Comparison of ENCODE assay signal across 1 cellular context in the genomic region with DNA sequence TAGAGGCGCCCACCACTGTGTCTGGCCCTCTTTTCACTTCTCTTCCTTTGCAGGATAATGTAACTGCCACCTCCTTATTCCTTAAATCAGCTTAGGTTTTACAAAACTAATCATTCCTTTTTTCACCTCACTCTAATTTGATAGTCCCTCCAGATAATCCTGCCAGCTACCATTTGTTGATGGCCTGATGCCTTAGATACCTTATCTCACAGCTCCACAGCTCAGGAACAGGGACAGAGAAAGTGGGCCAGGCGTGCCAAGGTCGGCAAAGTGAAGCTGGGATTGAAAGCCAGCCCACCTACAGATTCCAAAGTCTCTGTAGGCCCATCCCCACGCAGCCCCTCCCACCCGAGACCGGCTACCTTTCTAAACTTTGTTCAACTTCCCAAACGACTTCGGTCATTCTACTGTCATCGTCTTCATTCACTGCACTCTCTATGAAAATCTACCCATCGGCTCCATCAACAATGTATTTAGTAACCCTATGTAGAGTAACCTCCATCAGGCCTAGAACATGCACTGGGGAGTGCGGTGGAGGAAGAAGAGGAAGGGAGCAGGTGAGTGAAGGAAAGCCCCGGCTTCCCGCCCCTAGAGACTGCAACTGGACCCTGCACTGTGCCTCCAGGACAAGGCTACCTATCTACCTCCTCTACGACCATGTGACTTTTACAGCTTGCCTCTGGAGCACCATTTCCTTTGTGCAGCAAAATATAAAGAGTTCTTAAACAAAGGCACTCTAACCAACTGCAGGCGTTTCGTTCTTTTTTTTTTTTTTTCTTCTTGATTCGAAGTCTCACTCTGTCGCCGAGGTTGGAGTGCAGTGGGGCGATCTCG.
TF ChIP-seq lines count a peak whose summit lies in the region.

No MANE protein-coding gene starts in this region.

TF ChIP-seq in H1, 55 proteins besides CTCF, POLR2A, EP300 and RAD21 (continued from another document):
- TF ChIP-seq, protein P1, sequence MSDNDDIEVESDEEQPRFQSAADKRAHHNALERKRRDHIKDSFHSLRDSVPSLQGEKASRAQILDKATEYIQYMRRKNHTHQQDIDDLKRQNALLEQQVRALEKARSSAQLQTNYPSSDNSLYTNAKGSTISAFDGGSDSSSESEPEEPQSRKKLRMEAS (IDR thresholded peaks at IDR 0.05): peak; percentile 42
- TF ChIP-seq SIN3A (conservative IDR thresholded peaks at IDR 0.05 in 1 of 2, IDR thresholded peaks at IDR 0.05 in 1 of 2; ENCODE audit: low read depth in 1 of 2, low read length in 2 of 2): 0 out of 4 replicates have a peak, but pooled peaks of 1 of the 2 experiments have one; percentile 33
- TF ChIP-seq HDAC6 (IDR thresholded peaks at IDR 0.05; ENCODE audit: low read depth, low read length): no peak
- peak; percentile 43; the same call in 1 of the 2 replicates for TF ChIP-seq TAF1 (IDR thresholded peaks at IDR 0.05; ENCODE audit: low read depth, low read length)
- no peak for TF ChIP-seq SP1 (IDR thresholded peaks at IDR 0.05; ENCODE audit: low read depth, low read length)
- TF ChIP-seq KDM4A (IDR thresholded peaks at IDR 0.05; ENCODE audit: low read depth, low read length, severe bottlenecking): no peak
- TF ChIP-seq BRCA1 (IDR thresholded peaks at IDR 0.05; ENCODE audit: low read depth, low read length): no peak
- no peak for TF ChIP-seq JUN (IDR thresholded peaks at IDR 0.05; ENCODE audit: low read depth, low read length)
- no peak for TF ChIP-seq EZH2 (IDR thresholded peaks at IDR 0.05; ENCODE audit: low read depth, low read length, severe bottlenecking)
- no peak for TF ChIP-seq CHD2 (IDR thresholded peaks at IDR 0.05; ENCODE audit: low read length)
- no peak for TF ChIP-seq TBP (IDR thresholded peaks at IDR 0.05; ENCODE audit: low read depth, low read length)
- TF ChIP-seq POLR2AphosphoS5 (IDR thresholded peaks at IDR 0.05; ENCODE audit: low read depth, low read length): peak; percentile 26; the same call in 1 of the 2 replicates
- no peak for TF ChIP-seq NANOG (IDR thresholded peaks at IDR 0.05; ENCODE audit: insufficient read depth, low read depth, low read length, poor library complexity, severe bottlenecking)
